In genomic region chr1:24935615-24936484, GRCh38 we compare ENCODE assay signal across 17 cellular contexts. TPM values are rescaled to one million over a fixed set of nuclear protein-coding genes. Genes with fewer than 3 reads are reported as not detected.
A peak's percentile ranks its signal among the peaks of the same experiment; 100 is the strongest.
DNase-seq lines count a peak whose midpoint lies in the region; ATAC-seq, FAIRE-seq and TF ChIP-seq lines count a peak whose summit lies in the region.
"Had no signal": no experiment of that assay in that cellular context is flagged by ENCODE, and none has a peak within 500 bp of the region (broad histone marks: within the 10 kb centered on the region; RNA-seq: fewer than 3 reads in every experiment).

No MANE protein-coding gene starts in this region.

- no peak for DNase-seq in activated T-cell treated with anti-CD3 and anti-CD28 coated beads, Interleukin-2, amount 50 U/mL, for 24 hours
- DNase-seq in activated T-cell treated with anti-CD3 and anti-CD28 coated beads, Interleukin-2, amount 50 U/mL, for 48 hours: no peak
- no peak for DNase-seq in GM12891 (ENCODE audit: insufficient read length, low spot score)
- no peak for DNase-seq in activated CD8-positive, alpha-beta T cell treated with anti-CD3 and anti-CD28 coated beads, Interleukin-2, amount 10 ng/mL, durations not matched to agents 7 days and 5 days
- no peak for DNase-seq in stimulated activated effector memory CD8-positive, alpha-beta T cell treated with anti-CD3 and anti-CD28 coated beads, Interleukin-12 subunit alpha, Interleukin-12 subunit beta, amount 100 ng/mL, for 72 hours (ENCODE audit: low spot score in 2 of 2)
- DNase-seq in amniotic stem cell (lab: John Stamatoyannopoulos, UW): no peak
- DNase-seq in T-helper 9 cell: no peak
- DNase-seq: activated CD8-positive, alpha-beta memory T cell treated with anti-CD3 and anti-CD28 coated beads for 24 hours; dermis blood vessel endothelial cell; gastrocnemius medialis; GF-D8; H7; KBM-7; NCI-H69; nucleus accumbens had no signal

- H3K9me3 Mint-ChIP-seq in activated T-cell treated with anti-CD3 and anti-CD28 coated beads, Interleukin-2, amount 50 U/mL, for 24 hours: no peaks in the 10 kb centered on the region
- no peaks in the 10 kb centered on the region for H3K9me3 Mint-ChIP-seq in activated CD8-positive, alpha-beta T cell treated with anti-CD3 and anti-CD28 coated beads, Interleukin-2, amount 10 ng/mL, durations not matched to agents 7 days and 5 days (ENCODE audit: insufficient read depth)
- no peaks in the 10 kb centered on the region for H3K9me3 Mint-ChIP-seq in stimulated activated effector memory CD8-positive, alpha-beta T cell treated with anti-CD3 and anti-CD28 coated beads, Interleukin-12 subunit alpha, Interleukin-12 subunit beta, amount 100 ng/mL, for 72 hours

- CTCF ChIA-PET in activated CD8-positive, alpha-beta T cell treated with anti-CD3 and anti-CD28 coated beads, Interleukin-2, amount 10 ng/mL, durations not matched to agents 7 days and 5 days (lab: Charles Lee): interaction anchor here (0.7 to 7.0 kb wide), 5 partner anchors 16 to 214 kb away, joined by 3 to 28 read pairs (median 6); no protein-coding TSS in a partner anchor

- POLR2A ChIA-PET in activated CD8-positive, alpha-beta T cell treated with anti-CD3 and anti-CD28 coated beads, Interleukin-2, amount 10 ng/mL, durations not matched to agents 7 days and 5 days (lab: Charles Lee): interaction anchor here (0.7 to 1.1 kb wide), 4 partner anchors 9 to 28 kb away, joined by 3 read pairs; no protein-coding TSS in a partner anchor

- peaks cover 96% of the 10 kb centered on the region for H3K36me3 Mint-ChIP-seq in activated T-cell treated with anti-CD3 and anti-CD28 coated beads, Interleukin-2, amount 50 U/mL, for 24 hours (ENCODE audit: low read depth)
- peaks cover 89% of the 10 kb centered on the region for H3K36me3 Mint-ChIP-seq in activated CD8-positive, alpha-beta T cell treated with anti-CD3 and anti-CD28 coated beads, Interleukin-2, amount 10 ng/mL, durations not matched to agents 7 days and 5 days (ENCODE audit: low read depth)
- H3K36me3 Mint-ChIP-seq in stimulated activated effector memory CD8-positive, alpha-beta T cell treated with anti-CD3 and anti-CD28 coated beads, Interleukin-12 subunit alpha, Interleukin-12 subunit beta, amount 100 ng/mL, for 72 hours: peaks cover 100% of the 10 kb centered on the region

- no peaks in the 10 kb centered on the region for H3K27me3 Mint-ChIP-seq in activated T-cell treated with anti-CD3 and anti-CD28 coated beads, Interleukin-2, amount 50 U/mL, for 24 hours
- H3K27me3 Mint-ChIP-seq in activated CD8-positive, alpha-beta T cell treated with anti-CD3 and anti-CD28 coated beads, Interleukin-2, amount 10 ng/mL, durations not matched to agents 7 days and 5 days (ENCODE audit: low read depth): no peaks in the 10 kb centered on the region

- H3K27ac Mint-ChIP-seq in activated T-cell treated with anti-CD3 and anti-CD28 coated beads, Interleukin-2, amount 50 U/mL, for 24 hours: peak overlapping the region; percentile 75
- peak overlapping the region; percentile 44 for H3K27ac Mint-ChIP-seq in activated CD8-positive, alpha-beta T cell treated with anti-CD3 and anti-CD28 coated beads, Interleukin-2, amount 10 ng/mL, durations not matched to agents 7 days and 5 days
- H3K27ac Mint-ChIP-seq in stimulated activated effector memory CD8-positive, alpha-beta T cell treated with anti-CD3 and anti-CD28 coated beads, Interleukin-12 subunit alpha, Interleukin-12 subunit beta, amount 100 ng/mL, for 72 hours: peak overlapping the region; percentile 56

- ATAC-seq in activated CD8-positive, alpha-beta T cell treated with anti-CD3 and anti-CD28 coated beads, Interleukin-2, amount 10 ng/mL, durations not matched to agents 7 days and 5 days: no peak
- no peak for ATAC-seq in stimulated activated effector memory CD8-positive, alpha-beta T cell treated with anti-CD3 and anti-CD28 coated beads, Interleukin-12 subunit alpha, Interleukin-12 subunit beta, amount 100 ng/mL, for 72 hours
- ATAC-seq: gastrocnemius medialis, left lobe of liver had no signal

- FAIRE-seq in GM12891 (lab: Jason Lieb, UNC): peak; percentile 88
- FAIRE-seq: TTC549 had no signal

- H3K4me1 Mint-ChIP-seq in activated T-cell treated with anti-CD3 and anti-CD28 coated beads, Interleukin-2, amount 50 U/mL, for 24 hours (ENCODE audit: low read depth): peaks cover 86% of the 10 kb centered on the region
- peaks cover 93% of the 10 kb centered on the region for H3K4me1 Mint-ChIP-seq in activated CD8-positive, alpha-beta T cell treated with anti-CD3 and anti-CD28 coated beads, Interleukin-2, amount 10 ng/mL, durations not matched to agents 7 days and 5 days (ENCODE audit: low read depth)
- peaks cover 75% of the 10 kb centered on the region for H3K4me1 Mint-ChIP-seq in stimulated activated effector memory CD8-positive, alpha-beta T cell treated with anti-CD3 and anti-CD28 coated beads, Interleukin-12 subunit alpha, Interleukin-12 subunit beta, amount 100 ng/mL, for 72 hours

- TF ChIP-seq POLR2A in GM12891 (IDR thresholded peaks at IDR 0.05; ENCODE audit: low read depth, low read length): no peak; the same call in 1 of the 2 replicates

- peak overlapping the region; percentile 12 for H3K4me3 Mint-ChIP-seq in activated T-cell treated with anti-CD3 and anti-CD28 coated beads, Interleukin-2, amount 50 U/mL, for 24 hours
- H3K4me3 Mint-ChIP-seq in activated CD8-positive, alpha-beta T cell treated with anti-CD3 and anti-CD28 coated beads, Interleukin-2, amount 10 ng/mL, durations not matched to agents 7 days and 5 days: no peak overlapping the region
- H3K4me3 Mint-ChIP-seq in stimulated activated effector memory CD8-positive, alpha-beta T cell treated with anti-CD3 and anti-CD28 coated beads, Interleukin-12 subunit alpha, Interleukin-12 subunit beta, amount 100 ng/mL, for 72 hours: no peak overlapping the region

TF ChIP-seq in GM12891, 5 proteins besides CTCF, POLR2A, EP300 and RAD21:
- TF ChIP-seq POLR2AphosphoS5 (IDR thresholded peaks at IDR 0.05; ENCODE audit: low read depth, low read length) (peak; percentile 19; the same call in 1 of the 2 replicates), TAF1 (IDR thresholded peaks at IDR 0.05; ENCODE audit: low read depth, low read length) (0 out of 2 replicates have a peak, but pooled peaks have one; percentile 21), POU2F2 (IDR thresholded peaks at IDR 0.05; ENCODE audit: low read depth, low read length) (no peak), PAX5 (IDR thresholded peaks at IDR 0.05; ENCODE audit: insufficient read depth, low read length, severe bottlenecking) (peak; percentile 5)

RNA-seq across cellular contexts. Expression of gene RUNX3, which starts 5.8 kb away (rescaled TPM):
- 82.2 TPM for polyA plus RNA-seq in GM12891 (2012; ENCODE audit: low read depth, missing spikeins)
- total RNA-seq in activated CD8-positive, alpha-beta T cell treated with anti-CD3 and anti-CD28 coated beads, Interleukin-2, amount 10 ng/mL, durations not matched to agents 7 days and 5 days: 100 to 1,000 TPM; 144 to 147 TPM
- total RNA-seq: dermis blood vessel endothelial cell had no signal
